8 cellular contexts compared by ENCODE assay signal in the genomic region with DNA sequence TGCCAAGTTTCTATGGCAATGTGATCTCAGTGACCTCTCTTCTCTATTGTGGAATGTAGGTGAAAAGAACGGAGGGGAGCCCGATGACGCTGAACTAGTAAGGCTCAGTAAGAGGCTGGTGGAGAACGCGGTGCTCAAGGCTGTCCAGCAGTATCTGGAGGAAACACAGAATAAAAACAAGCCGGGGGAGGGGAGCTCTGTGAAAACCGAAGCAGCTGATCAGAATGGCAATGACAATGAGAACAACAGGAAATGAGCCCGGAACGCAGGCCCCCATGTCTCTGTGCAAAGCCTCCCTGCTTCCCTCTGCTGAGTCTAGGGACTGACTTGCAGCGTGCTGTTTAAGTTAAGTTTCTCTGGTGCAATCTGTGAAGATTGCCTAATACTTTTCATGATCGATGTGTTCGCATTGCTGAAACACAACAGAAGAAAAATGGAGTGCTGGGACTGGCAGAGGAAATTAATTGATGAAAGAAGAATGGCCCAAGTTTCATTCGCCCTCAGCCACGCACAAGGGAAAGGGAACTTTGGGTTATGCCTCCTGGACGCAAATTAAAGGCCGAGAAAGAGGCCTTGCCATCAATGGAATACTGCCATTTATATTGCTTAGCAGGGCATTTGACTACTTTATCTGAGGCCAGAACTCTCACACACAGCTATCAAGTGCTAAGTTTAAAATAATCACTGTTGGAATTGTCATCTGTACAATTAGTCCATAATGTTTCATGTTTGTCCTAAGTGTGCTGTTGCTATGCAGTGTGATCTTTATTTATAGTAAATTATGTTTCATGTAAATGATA.
DNase-seq lines count a peak whose midpoint lies in the region; ATAC-seq lines count a peak whose summit lies in the region.

No MANE protein-coding gene starts in this region.

- DNase-seq in T-helper 2 cell (peak in 4 of 5 experiments; percentile 14 to 88 (median 44)), anterior cingulate cortex (lab: John Stamatoyannopoulos, UW) (peak in 56 of 58 donors; percentile 5 to 86 (median 58)), lung microvascular endothelial cell (ENCODE audit: low read depth in 2 of 2) (peak; percentile 74 to 79), OCI-M2 (lab: John Stamatoyannopoulos, UW; ENCODE audit: unreplicated experiment) (no peak), NCI-H187 treated with DMSO at 0.1 percent for 48 hours (lab: John Stamatoyannopoulos, UW) (no peak), T1000 (lab: John Stamatoyannopoulos, UW) (no peak)
- peak; percentile 6 to 14 for DNase-seq in stimulated activated CD8-positive, alpha-beta memory T cell treated with anti-CD3 and anti-CD28 coated beads, Interleukin-4, amount 100 ng/mL, for 4 hours (ENCODE audit: low read depth in 2 of 2, low spot score in 1 of 2)

- peak; percentile 77 for ATAC-seq in GM18909 (IDR thresholded peaks at IDR 0.05; ENCODE audit: poor library complexity, unreplicated experiment)

Comparison
In these comparisons a context has a peak if more than half of its experiments do, and no peak if none do; other contexts are left out.
1. DNase-seq: peak in T-helper 2 cell (4 of 5), anterior cingulate cortex (56 of 58), lung microvascular endothelial cell (2 of 2) and stimulated activated CD8-positive, alpha-beta memory T cell treated with anti-CD3 and anti-CD28 coated beads, Interleukin-4, amount 100 ng/mL, for 4 hours (2 of 2); none in OCI-M2 (single experiment), NCI-H187 treated with DMSO at 0.1 percent for 48 hours (single experiment) and T1000 (single experiment).